Comparison of ENCODE assay signal across 27 cellular contexts in genomic region chr11:12518606-12519385, GRCh38.
"Had no signal": no experiment of that assay in that cellular context is flagged by ENCODE, and none has a peak within 500 bp of the region (broad histone marks: within the 10 kb centered on the region; RNA-seq: fewer than 3 reads in every experiment).

No MANE protein-coding gene starts in this region.

- ATAC-seq: natural killer cell; pancreas; right cardiac atrium; stimulated activated naive B cell treated with anti-CD40 and anti-IgM and Interleukin-4, amounts not matched to agents 10 μg/mL and 1 μg/mL and 100 μg/mL, for 72 hours; WTC11 had no signal

- H3K4me3 ChIP-seq: breast epithelium, hepatocyte, pancreas, smooth muscle cell, testis had no signal

- H3K27me3 Mint-ChIP-seq: activated naive CD8-positive, alpha-beta T cell treated with anti-CD3 and anti-CD28 coated beads, Interleukin-2, amount 10 ng/mL, durations not matched to agents 7 days and 5 days; type B pancreatic cell had no signal

- H3K4me3 Mint-ChIP-seq: activated naive CD8-positive, alpha-beta T cell treated with anti-CD3 and anti-CD28 coated beads, Interleukin-2, amount 10 ng/mL, durations not matched to agents 7 days and 5 days; activated T-cell treated with anti-CD3 and anti-CD28 coated beads, Interleukin-2, amount 50 U/mL, for 24 hours; central memory CD8-positive, alpha-beta T cell; natural killer cell; stimulated activated naive B cell treated with anti-CD40 and anti-IgM and Interleukin-4, amounts not matched to agents 10 μg/mL and 1 μg/mL and 100 μg/mL, for 72 hours; T-helper 1 cell treated with Interleukin-12 subunit alpha and Interleukin-12 subunit beta and Interleukin-4 antibody, amounts not matched to agents 30 μg/mL and 1 μg/mL, for 36 hours; type B pancreatic cell; WTC11 had no signal

- H3K36me3 Mint-ChIP-seq: activated naive CD8-positive, alpha-beta T cell treated with anti-CD3 and anti-CD28 coated beads, Interleukin-2, amount 10 ng/mL, durations not matched to agents 7 days and 5 days; natural killer cell; stimulated activated naive B cell treated with anti-CD40 and anti-IgM and Interleukin-4, amounts not matched to agents 10 μg/mL and 1 μg/mL and 100 μg/mL, for 72 hours; WTC11 had no signal

- H3K9me3 ChIP-seq: breast epithelium, pancreas, testis had no signal

- H3K4me1 ChIP-seq: breast epithelium, pancreas, testis had no signal

- H3K27ac Mint-ChIP-seq: activated naive CD8-positive, alpha-beta T cell treated with anti-CD3 and anti-CD28 coated beads, Interleukin-2, amount 10 ng/mL, durations not matched to agents 7 days and 5 days; activated T-cell treated with anti-CD3 and anti-CD28 coated beads, Interleukin-2, amount 50 U/mL, for 24 hours; activated T-helper 2 cell treated with anti-CD3 and anti-CD28 coated beads, Interferon-gamma antibody, Interleukin-2, Interleukin-4, amounts not matched to agents 10 μg/mL and 5 μg/mL and 100 μg/mL, durations not matched to agents 14 hours and 24 hours and 36 hours; natural killer cell; stimulated activated naive B cell treated with anti-CD40 and anti-IgM and Interleukin-4, amounts not matched to agents 10 μg/mL and 1 μg/mL and 100 μg/mL, for 72 hours; T-helper 1 cell treated with Interleukin-12 subunit alpha and Interleukin-12 subunit beta and Interleukin-4 antibody, amounts not matched to agents 30 μg/mL and 1 μg/mL, for 36 hours; type B pancreatic cell; WTC11 had no signal

- DNase-seq: activated CD4-positive, alpha-beta T cell treated with anti-CD3 and anti-CD28 coated beads, Interleukin-2, amount 50 U/mL, for 4 hours; activated CD8-positive, alpha-beta memory T cell treated with anti-CD3 and anti-CD28 coated beads for 24 hours; activated CD8-positive, alpha-beta memory T cell treated with anti-CD3 and anti-CD28 coated beads, Interleukin-2, amount 50 U/mL, for 4 hours; activated naive CD4-positive, alpha-beta T cell; activated naive CD8-positive, alpha-beta T cell treated with anti-CD3 and anti-CD28 coated beads, Interleukin-2, amount 10 ng/mL, durations not matched to agents 7 days and 5 days; activated T-cell treated with anti-CD3 and anti-CD28 coated beads, Interleukin-2, amount 50 U/mL, for 24 hours; amniotic stem cell; effector memory CD4-positive, alpha-beta T cell; foreskin melanocyte; glutamatergic neuron; midbrain; natural killer cell; pancreas; right cardiac atrium; stimulated activated CD4-positive, alpha-beta T cell treated with anti-CD3 and anti-CD28 coated beads, Interleukin-15, amount 100 ng/mL, for 24 hours; stimulated activated CD8-positive, alpha-beta memory T cell treated with anti-CD3 and anti-CD28 coated beads, Interleukin-4, amount 100 ng/mL, for 48 hours; stimulated activated naive B cell treated with anti-CD40 and anti-IgM and Interleukin-4, amounts not matched to agents 10 μg/mL and 1 μg/mL and 100 μg/mL, for 72 hours; T1000; testis had no signal

- H3K4me1 Mint-ChIP-seq: activated naive CD8-positive, alpha-beta T cell treated with anti-CD3 and anti-CD28 coated beads, Interleukin-2, amount 10 ng/mL, durations not matched to agents 7 days and 5 days; central memory CD8-positive, alpha-beta T cell; natural killer cell; stimulated activated naive B cell treated with anti-CD40 and anti-IgM and Interleukin-4, amounts not matched to agents 10 μg/mL and 1 μg/mL and 100 μg/mL, for 72 hours; WTC11 had no signal

- H3K27ac ChIP-seq: breast epithelium, hepatocyte, pancreas, testis had no signal

- H3K27me3 ChIP-seq: breast epithelium, hepatocyte, pancreas, testis had no signal

- H3K36me3 ChIP-seq: breast epithelium had no signal

- H3K9me3 Mint-ChIP-seq: activated naive CD8-positive, alpha-beta T cell treated with anti-CD3 and anti-CD28 coated beads, Interleukin-2, amount 10 ng/mL, durations not matched to agents 7 days and 5 days; activated T-cell treated with anti-CD3 and anti-CD28 coated beads, Interleukin-2, amount 50 U/mL, for 24 hours; activated T-helper 2 cell treated with anti-CD3 and anti-CD28 coated beads, Interferon-gamma antibody, Interleukin-2, Interleukin-4, amounts not matched to agents 10 μg/mL and 5 μg/mL and 100 μg/mL, durations not matched to agents 14 hours and 24 hours and 36 hours; central memory CD8-positive, alpha-beta T cell; natural killer cell; stimulated activated naive B cell treated with anti-CD40 and anti-IgM and Interleukin-4, amounts not matched to agents 10 μg/mL and 1 μg/mL and 100 μg/mL, for 72 hours; T-helper 1 cell treated with Interleukin-12 subunit alpha and Interleukin-12 subunit beta and Interleukin-4 antibody, amounts not matched to agents 30 μg/mL and 1 μg/mL, for 36 hours; type B pancreatic cell; WTC11 had no signal
